Comparison of ENCODE assay signal across 9 cellular contexts in genomic region chr14:55780156-55780946, GRCh38.
DNase-seq lines count a peak whose midpoint lies in the region; ATAC-seq, FAIRE-seq and TF ChIP-seq lines count a peak whose summit lies in the region.
"Had no signal": no experiment of that assay in that cellular context is flagged by ENCODE, and none has a peak within 500 bp of the region (broad histone marks: within the 10 kb centered on the region; RNA-seq: fewer than 3 reads in every experiment).

No MANE protein-coding gene starts in this region.

- no peak overlapping the region for H3K4me3 Mint-ChIP-seq in WTC11

- H3K4me1 ChIP-seq in adipocyte (ENCODE audit: control insufficient read depth, insufficient read depth, low read length) (peaks cover 12% of the 10 kb centered on the region), foreskin keratinocyte (no peaks in the 10 kb centered on the region)

- ATAC-seq in foreskin keratinocyte (peak; percentile 66), sciatic nerve (peak; percentile 93), GM18498 (IDR thresholded peaks at IDR 0.05; ENCODE audit: unreplicated experiment) (no peak), WTC11 (no peak)

- H3K4me3 ChIP-seq in GM12865 (ENCODE audit: low read depth, low read length) (no peak overlapping the region), adipocyte (ENCODE audit: low read length) (no peak overlapping the region)

- no peak for TF ChIP-seq CTCF in GM12865 (IDR thresholded peaks at IDR 0.05; ENCODE audit: insufficient read depth, low read depth, low read length, missing control alignments)
- TF ChIP-seq CTCF in foreskin keratinocyte (conservative IDR thresholded peaks at IDR 0.05): no peak
- no peak for TF ChIP-seq CTCF in WTC11 (IDR thresholded peaks at IDR 0.05)

- intact Hi-C loops in sciatic nerve (cut with DNase I): no loop called here

- H3K27ac Mint-ChIP-seq in WTC11: no peak overlapping the region

- no peak for FAIRE-seq in GM19239 (lab: Jason Lieb, UNC)

- H3K9me3 Mint-ChIP-seq in WTC11: no peaks in the 10 kb centered on the region

- CTCF ChIA-PET in WTC11 (lab: Charles Lee): no interaction called here

- no peak overlapping the region for H3K9ac ChIP-seq in adipocyte (ENCODE audit: low read length)

- peak; percentile 5 for DNase-seq in GM12865 (ENCODE audit: low read depth)
- DNase-seq in adipocyte (ENCODE audit: low read depth): peak; percentile 87
- DNase-seq in foreskin keratinocyte: peak; percentile 33 to 72
- peak; percentile 77 for DNase-seq in sciatic nerve (ENCODE audit: low spot score)
- DNase-seq in GM19239 (ENCODE audit: insufficient read length, low spot score): no peak
- DNase-seq in HUDEP-2 (lab: John Stamatoyannopoulos, UW; ENCODE audit: unreplicated experiment in 76 of 76): no peak
- DNase-seq in WTC11 (ENCODE audit: low spot score): no peak
- DNase-seq: effector CD4-positive, alpha-beta T cell had no signal

- peaks cover 1% of the 10 kb centered on the region for H3K27me3 ChIP-seq in adipocyte (replicated peaks; ENCODE audit: control insufficient read depth, insufficient read depth, low read length)
- H3K27me3 ChIP-seq in foreskin keratinocyte: peaks cover 3% of the 10 kb centered on the region

- H3K27me3 Mint-ChIP-seq in WTC11 (ENCODE audit: low read depth): no peaks in the 10 kb centered on the region; the same call in 1 of the 2 replicates

- no peaks in the 10 kb centered on the region for H3K36me3 ChIP-seq in adipocyte (ENCODE audit: control insufficient read depth, insufficient read depth, low read length, severe bottlenecking)

- no peaks in the 10 kb centered on the region for H3K36me3 Mint-ChIP-seq in WTC11

- no peaks in the 10 kb centered on the region for H3K9me3 ChIP-seq in adipocyte (ENCODE audit: control insufficient read depth, low read length)

- POLR2A ChIA-PET in WTC11 (lab: Charles Lee): no interaction called here

- H3K4me1 Mint-ChIP-seq in WTC11: no peaks in the 10 kb centered on the region

- no peak overlapping the region for H3K27ac ChIP-seq in foreskin keratinocyte

TF ChIP-seq in WTC11, 78 proteins besides CTCF, POLR2A, EP300 and RAD21:
- TF ChIP-seq USF1 (CRISPR knock-in tag; IDR thresholded peaks at IDR 0.05) (no peak), CBFB (CRISPR knock-in tag; IDR thresholded peaks at IDR 0.05; ENCODE audit: low read depth) (no peak), FOXK1 (CRISPR knock-in tag; IDR thresholded peaks at IDR 0.05) (no peak), JAZF1 (CRISPR knock-in tag; IDR thresholded peaks at IDR 0.05) (no peak), JUN (CRISPR knock-in tag; IDR thresholded peaks at IDR 0.05) (no peak), ZNF138 (CRISPR knock-in tag; conservative IDR thresholded peaks at IDR 0.05) (no peak), ATF2 (CRISPR knock-in tag; IDR thresholded peaks at IDR 0.05; ENCODE audit: borderline replicate concordance, low read depth) (no peak)

Comparison
In these comparisons a context has a peak if more than half of its experiments do, and no peak if none do; other contexts are left out.
1. DNase-seq: peak in GM12865 (single experiment), adipocyte (single experiment), foreskin keratinocyte (2 of 2) and sciatic nerve (single experiment); none in GM19239 (single experiment), HUDEP-2 (0 of 76) and WTC11 (single experiment).
2. ATAC-seq: peak in foreskin keratinocyte (single experiment) and sciatic nerve (single experiment); none in GM18498 (single experiment) and WTC11 (single experiment).